12 cellular contexts compared by ENCODE assay signal in genomic region chr7:23018747-23019146, GRCh38. TPM values are rescaled to one million over a fixed set of nuclear protein-coding genes. Genes with fewer than 3 reads are reported as not detected.
DNase-seq lines count a peak whose midpoint lies in the region; ATAC-seq, FAIRE-seq and TF ChIP-seq lines count a peak whose summit lies in the region.
"Had no signal": no experiment of that assay in that cellular context is flagged by ENCODE, and none has a peak within 500 bp of the region (broad histone marks: within the 10 kb centered on the region; RNA-seq: fewer than 3 reads in every experiment).

No MANE protein-coding gene starts in this region.

- H3K79me2 ChIP-seq in mammary epithelial cell (ENCODE audit: insufficient read depth, low read length): peaks cover 1% of the 10 kb centered on the region
- H3K79me2 ChIP-seq in astrocyte (ENCODE audit: insufficient read depth, low read length): peaks cover 1% of the 10 kb centered on the region

- 75% methylated on average over 6 of the region's 6 CpGs for WGBS in mammary epithelial cell (ENCODE audit: low coverage, missing lambda C conversion rate)

- DNase-seq in mammary epithelial cell: no peak
- no peak for DNase-seq in MCF 10A (ENCODE audit: unreplicated experiment)
- no peak for DNase-seq in astrocyte (ENCODE audit: low read depth)
- peak; percentile 23 for DNase-seq in iPS DF 19.7 (ENCODE audit: low read depth, low spot score)
- peak; percentile 32 for DNase-seq in urothelium cell line (ENCODE audit: low spot score)
- DNase-seq in UCSD-AML1 (lab: John Stamatoyannopoulos, UW; ENCODE audit: unreplicated experiment): no peak
- no peak for DNase-seq in Calu3
- DNase-seq: activated CD4-positive, alpha-beta T cell treated with anti-CD3 and anti-CD28 coated beads for 36 hours; activated T-cell treated with anti-CD3 and anti-CD28 coated beads, Interleukin-2, amount 50 U/mL, for 1 hour; colonic mucosa; T-helper 17 cell had no signal

- no peaks in the 10 kb centered on the region for H4K20me1 ChIP-seq in mammary epithelial cell (ENCODE audit: insufficient read depth, low read length)
- H4K20me1 ChIP-seq in astrocyte (ENCODE audit: insufficient read depth, low read length): no peaks in the 10 kb centered on the region

- H3K9me3 Mint-ChIP-seq in MCF 10A (ENCODE audit: unreplicated experiment) (peaks cover 6% of the 10 kb centered on the region), astrocyte (ENCODE audit: unreplicated experiment) (no peaks in the 10 kb centered on the region), Calu3 (ENCODE audit: low read depth, unreplicated experiment) (no peaks in the 10 kb centered on the region)

- H3K36me3 Mint-ChIP-seq in MCF 10A (ENCODE audit: insufficient read depth, unreplicated experiment): no peaks in the 10 kb centered on the region
- H3K36me3 Mint-ChIP-seq in astrocyte (ENCODE audit: low read depth, unreplicated experiment): no peaks in the 10 kb centered on the region
- no peaks in the 10 kb centered on the region for H3K36me3 Mint-ChIP-seq in Calu3 (ENCODE audit: insufficient read depth, unreplicated experiment)

- peaks cover 44% of the 10 kb centered on the region for H3K4me1 Mint-ChIP-seq in MCF 10A (ENCODE audit: insufficient read depth, unreplicated experiment)
- H3K4me1 Mint-ChIP-seq in astrocyte (ENCODE audit: low read depth, unreplicated experiment): peaks cover 26% of the 10 kb centered on the region
- peaks cover 44% of the 10 kb centered on the region for H3K4me1 Mint-ChIP-seq in Calu3 (ENCODE audit: low read depth, unreplicated experiment)

- TF ChIP-seq CTCF in mammary epithelial cell (conservative IDR thresholded peaks at IDR 0.05 in 1 of 2, IDR thresholded peaks at IDR 0.05 in 1 of 2; ENCODE audit: extremely low read depth in 1 of 2, insufficient read depth in 1 of 2, low read depth in 1 of 2, low read length in 2 of 2) (no peak), MCF 10A (IDR thresholded peaks at IDR 0.05; ENCODE audit: unreplicated experiment) (no peak), astrocyte (IDR thresholded peaks at IDR 0.05; ENCODE audit: insufficient read depth, low read depth, low read length) (no peak), Calu3 (IDR thresholded peaks at IDR 0.05; ENCODE audit: unreplicated experiment) (no peak)

- intact Hi-C loops in mammary epithelial cell (cut with micrococcal nuclease) (no loop called here), MCF 10A (cut with micrococcal nuclease) (no loop called here), Calu3 (cut with micrococcal nuclease; ENCODE audit: unreplicated experiment) (no loop called here)

- BruUV-seq in mammary epithelial cell (replicated peaks; lab: Mats Ljungman, UMichigan): no TSS peak
- no TSS peak for BruUV-seq in MCF 10A (replicated peaks; lab: Mats Ljungman, UMichigan)
- BruUV-seq in Calu3 (replicated peaks; lab: Mats Ljungman, UMichigan): no TSS peak

- no peaks in the 10 kb centered on the region for H3K36me3 ChIP-seq in mammary epithelial cell (ENCODE audit: insufficient read depth, low read length)
- no peaks in the 10 kb centered on the region for H3K36me3 ChIP-seq in astrocyte (ENCODE audit: insufficient read depth, low read length)
- H3K36me3 ChIP-seq: colonic mucosa had no signal

- POLR2A ChIA-PET in MCF 10A (lab: Yijun Ruan, JAX): interaction anchor here (0.9 to 3.8 kb wide), 5 partner anchors 8 to 457 kb away, joined by 3 to 30 read pairs (median 4); partner anchors contain the start of gene HYCC1

- H3K9ac ChIP-seq in mammary epithelial cell (ENCODE audit: insufficient read depth, low read length): no peak overlapping the region
- H3K9ac ChIP-seq in astrocyte (ENCODE audit: low read length): no peak overlapping the region

- H3K4me3 ChIP-seq in mammary epithelial cell (replicated peaks in 1 of 3; ENCODE audit: insufficient read depth in 1 of 3, low read depth in 2 of 3, low read length in 3 of 3) (no peak overlapping the region), astrocyte (ENCODE audit: insufficient read depth, low read depth, low read length) (no peak overlapping the region)
- H3K4me3 ChIP-seq: colonic mucosa had no signal

- H3K4me3 Mint-ChIP-seq in MCF 10A (ENCODE audit: unreplicated experiment) (no peak overlapping the region), astrocyte (ENCODE audit: unreplicated experiment) (no peak overlapping the region), Calu3 (ENCODE audit: low read depth, unreplicated experiment) (no peak overlapping the region)
- H3K4me3 Mint-ChIP-seq: activated CD4-positive, alpha-beta T cell treated with anti-CD3 and anti-CD28 coated beads for 36 hours; T-helper 17 cell had no signal

- H3K27ac ChIP-seq in mammary epithelial cell (ENCODE audit: insufficient read depth, low read depth, low read length) (no peak overlapping the region), astrocyte (ENCODE audit: low read depth, low read length) (no peak overlapping the region)
- H3K27ac ChIP-seq: colonic mucosa had no signal

- dilution Hi-C loops in mammary epithelial cell (cut with HindIII; ENCODE audit: low sequenced_read_pairs): no loop called here

- H3K9me3 ChIP-seq in mammary epithelial cell (replicated peaks; ENCODE audit: insufficient read depth, low read length) (no peaks in the 10 kb centered on the region), astrocyte (ENCODE audit: insufficient read depth, low read depth, low read length) (no peaks in the 10 kb centered on the region)
- H3K9me3 ChIP-seq: colonic mucosa had no signal

- no peak overlapping the region for H3K4me2 ChIP-seq in mammary epithelial cell (ENCODE audit: insufficient read depth, low read depth, low read length)
- peak overlapping the region; percentile 1 for H3K4me2 ChIP-seq in astrocyte (ENCODE audit: low read length)

- H3K27me3 Mint-ChIP-seq in MCF 10A (ENCODE audit: insufficient read depth, unreplicated experiment) (no peaks in the 10 kb centered on the region), astrocyte (ENCODE audit: low read depth, unreplicated experiment) (no peaks in the 10 kb centered on the region), Calu3 (ENCODE audit: unreplicated experiment) (peaks cover 6% of the 10 kb centered on the region)
- H3K27me3 Mint-ChIP-seq: T-helper 17 cell had no signal

- CTCF ChIA-PET in mammary epithelial cell (lab: Charles Lee; ENCODE audit: low non-redundant PET) (no interaction called here), MCF 10A (lab: Yijun Ruan, JAX) (interaction anchor here (0.5 to 1.0 kb wide), 4 partner anchors 33 to 291 kb away, joined by 3 to 5 read pairs (median 4); no protein-coding TSS in a partner anchor), Calu3 (lab: Charles Lee) (interaction anchor here (0.8 kb wide), 1 partner anchor 255 kb away, joined by 16 read pairs; no protein-coding TSS in a partner anchor)

- H3K27me3 ChIP-seq in mammary epithelial cell (ENCODE audit: insufficient read depth, low read length) (no peaks in the 10 kb centered on the region), astrocyte (ENCODE audit: insufficient read depth, low read length) (no peaks in the 10 kb centered on the region)
- H3K27me3 ChIP-seq: colonic mucosa had no signal

- H3K27ac Mint-ChIP-seq in MCF 10A (ENCODE audit: low read depth, unreplicated experiment): no peak overlapping the region
- no peak overlapping the region for H3K27ac Mint-ChIP-seq in astrocyte (ENCODE audit: unreplicated experiment)
- no peak overlapping the region for H3K27ac Mint-ChIP-seq in Calu3 (ENCODE audit: unreplicated experiment)
- H3K27ac Mint-ChIP-seq: activated CD4-positive, alpha-beta T cell treated with anti-CD3 and anti-CD28 coated beads for 36 hours; T-helper 17 cell had no signal

- no peak for FAIRE-seq in astrocyte (lab: Jason Lieb, UNC)
- FAIRE-seq in urothelium cell line (lab: Jason Lieb, UNC): peak; percentile 75

- H2AFZ ChIP-seq in mammary epithelial cell (ENCODE audit: low read depth, low read length) (peak overlapping the region; percentile 19), astrocyte (ENCODE audit: low read depth, low read length) (no peak overlapping the region)

- ATAC-seq in HG03469 (IDR thresholded peaks at IDR 0.05; ENCODE audit: unreplicated experiment): no peak
- ATAC-seq: activated CD4-positive, alpha-beta T cell treated with anti-CD3 and anti-CD28 coated beads for 36 hours; T-helper 17 cell had no signal

- in situ Hi-C loops in mammary epithelial cell (cut with MboI; ENCODE audit: low sequenced_read_pairs in 2 of 2): no loop called here

- H3K4me1 ChIP-seq in mammary epithelial cell (ENCODE audit: insufficient read depth, low read length): peaks cover 40% of the 10 kb centered on the region
- peaks cover 24% of the 10 kb centered on the region for H3K4me1 ChIP-seq in astrocyte (ENCODE audit: insufficient read depth, low read length)
- H3K4me1 ChIP-seq: colonic mucosa had no signal

RNA-seq across cellular contexts. Expression of gene HYCC1, which starts 4.8 kb away (rescaled TPM):
- total RNA-seq in mammary epithelial cell: 10 to 100 TPM; 40.5 to 72.5 TPM
- 40.1 TPM for polyA plus RNA-seq in mammary epithelial cell
- 56.3 TPM for polyA minus RNA-seq in mammary epithelial cell
- total RNA-seq in MCF 10A (2022): 48.9 and 49.1 TPM in 2 replicates
- 78.5 and 79.8 TPM in 2 replicates for total RNA-seq in astrocyte
- 12.7 and 14.2 TPM in 2 replicates for total RNA-seq in Calu3 (2022)

Comparison
In these comparisons a context has a peak if more than half of its experiments do, and no peak if none do; other contexts are left out.
1. DNase-seq: peak in iPS DF 19.7 (single experiment) and urothelium cell line (single experiment); none in mammary epithelial cell (single experiment), MCF 10A (single experiment), astrocyte (single experiment), UCSD-AML1 (single experiment) and Calu3 (single experiment).